ENCODE assay signal across 17 cellular contexts in the genomic region with DNA sequence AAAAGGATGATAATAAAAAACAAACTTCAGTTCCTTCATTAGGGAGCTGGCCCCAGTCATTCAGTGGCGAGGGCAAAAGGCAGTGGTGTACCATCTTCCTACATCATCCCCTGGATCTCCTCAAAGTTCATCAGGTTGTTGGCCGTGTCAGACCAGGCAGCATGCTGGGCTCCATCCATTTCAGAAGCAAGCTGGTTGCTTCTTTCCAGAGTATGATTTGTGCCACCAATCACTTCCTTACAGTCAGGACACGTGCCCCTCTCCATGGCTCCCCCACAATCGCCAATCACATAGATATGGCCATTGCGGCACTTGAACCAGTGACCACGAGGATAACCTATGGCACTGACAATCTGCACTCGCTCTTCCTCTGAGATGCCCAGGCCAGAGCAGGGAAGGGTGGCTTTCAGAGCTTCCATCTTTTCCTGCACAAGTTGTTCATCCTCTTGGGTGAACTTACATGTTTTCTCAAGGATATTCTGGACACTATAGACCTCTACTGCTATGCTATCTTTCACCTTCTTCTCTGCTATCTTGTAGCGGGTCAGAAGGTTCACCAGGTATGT. TPM values are rescaled to one million over a fixed set of nuclear protein-coding genes. Genes with fewer than 3 reads are reported as not detected.
DNase-seq lines count a peak whose midpoint lies in the region; ATAC-seq, FAIRE-seq and TF ChIP-seq lines count a peak whose summit lies in the region.
"Had no signal": no experiment of that assay in that cellular context is flagged by ENCODE, and none has a peak within 500 bp of the region (broad histone marks: within the 10 kb centered on the region; RNA-seq: fewer than 3 reads in every experiment).

No MANE protein-coding gene starts in this region.

- H3K4me2 ChIP-seq in astrocyte (ENCODE audit: low read length), result no peak overlapping the region

- no peaks in the 10 kb centered on the region for H3K79me2 ChIP-seq in astrocyte (ENCODE audit: insufficient read depth, low read length)

- H3K36me3 Mint-ChIP-seq in activated CD4-positive, alpha-beta T cell treated with anti-CD3 and anti-CD28 coated beads, Interleukin-2, amount 10 ng/mL, durations not matched to agents 24 days and 14 days (ENCODE audit: low read depth), result peaks cover 73% of the 10 kb centered on the region
- peaks cover 32% of the 10 kb centered on the region for H3K36me3 Mint-ChIP-seq in astrocyte (ENCODE audit: low read depth, unreplicated experiment)
- H3K36me3 Mint-ChIP-seq in naive thymus-derived CD8-positive, alpha-beta T cell, result peaks cover 5 to 92% (median 9%) of the 10 kb centered on the region in 3 donors

- FAIRE-seq in GM12892 (lab: Jason Lieb, UNC) (no peak), astrocyte (lab: Jason Lieb, UNC) (no peak)

- no peak overlapping the region for H3K4me3 ChIP-seq in astrocyte (ENCODE audit: insufficient read depth, low read depth, low read length)
- H3K4me3 ChIP-seq: colonic mucosa, gastrocnemius medialis, SJSA1, skin epidermis, tibial artery had no signal

- H3K4me1 Mint-ChIP-seq in activated CD4-positive, alpha-beta T cell treated with anti-CD3 and anti-CD28 coated beads, Interleukin-2, amount 10 ng/mL, durations not matched to agents 24 days and 14 days, result peaks cover 9% of the 10 kb centered on the region
- H3K4me1 Mint-ChIP-seq in astrocyte (ENCODE audit: low read depth, unreplicated experiment), result peaks cover 5% of the 10 kb centered on the region
- H3K4me1 Mint-ChIP-seq in naive thymus-derived CD8-positive, alpha-beta T cell, result peaks cover 0 to 6% (median 5%) of the 10 kb centered on the region in 4 donors

- H3K27ac Mint-ChIP-seq in activated CD4-positive, alpha-beta T cell treated with anti-CD3 and anti-CD28 coated beads, Interleukin-2, amount 10 ng/mL, durations not matched to agents 24 days and 14 days, result peak overlapping the region; percentile 65
- peak overlapping the region; percentile 12 for H3K27ac Mint-ChIP-seq in astrocyte (ENCODE audit: unreplicated experiment)
- H3K27ac Mint-ChIP-seq in naive thymus-derived CD8-positive, alpha-beta T cell, result peak overlapping the region in 9 of 10 donors; percentile 1 to 83 (median 51)
- H3K27ac Mint-ChIP-seq: T-helper 2 cell treated with Interferon-gamma antibody and Interleukin-4, amounts not matched to agents 5 μg/mL and 100 μg/mL, for 36 hours had no signal

- no peak overlapping the region for H3K4me3 Mint-ChIP-seq in activated CD4-positive, alpha-beta T cell treated with anti-CD3 and anti-CD28 coated beads, Interleukin-2, amount 10 ng/mL, durations not matched to agents 24 days and 14 days
- H3K4me3 Mint-ChIP-seq in astrocyte (ENCODE audit: unreplicated experiment), result peak overlapping the region; percentile 22
- no peak overlapping the region for H3K4me3 Mint-ChIP-seq in naive thymus-derived CD8-positive, alpha-beta T cell
- H3K4me3 Mint-ChIP-seq: T-helper 2 cell treated with Interferon-gamma antibody and Interleukin-4, amounts not matched to agents 5 μg/mL and 100 μg/mL, for 36 hours had no signal

- peak; percentile 49 for TF ChIP-seq POLR2A in GM12892 (IDR thresholded peaks at IDR 0.05; ENCODE audit: low read depth, low read length)

- H2AFZ ChIP-seq in astrocyte (ENCODE audit: low read depth, low read length), result no peak overlapping the region

- DNase-seq in activated CD4-positive, alpha-beta T cell treated with anti-CD3 and anti-CD28 coated beads, Interleukin-2, amount 10 ng/mL, durations not matched to agents 24 days and 14 days, result no peak
- no peak for DNase-seq in activated CD4-positive, alpha-beta T cell treated with anti-CD3 and anti-CD28 coated beads for 48 hours
- DNase-seq in GM12892 (ENCODE audit: insufficient read length) (no peak), astrocyte (ENCODE audit: low read depth) (no peak), NCI-H2081 treated with DMSO at 0.1 percent for 48 hours (lab: John Stamatoyannopoulos, UW) (no peak), NCI-H446 treated with DMSO at 0.1 percent for 48 hours (lab: John Stamatoyannopoulos, UW) (no peak), NCI-H2196 (lab: John Stamatoyannopoulos, UW; ENCODE audit: unreplicated experiment) (no peak)
- DNase-seq in naive thymus-derived CD8-positive, alpha-beta T cell, result no peak
- DNase-seq: colonic mucosa; gastrocnemius medialis; stimulated activated CD4-positive, alpha-beta T cell treated with anti-CD3 and anti-CD28 coated beads, Interleukin-4, amount 100 ng/mL, for 4 hours; stimulated activated CD8-positive, alpha-beta memory T cell treated with anti-CD3 and anti-CD28 coated beads, Interleukin-4, amount 100 ng/mL, for 48 hours; tibial artery had no signal

- no peak overlapping the region for H3K27ac ChIP-seq in astrocyte (ENCODE audit: low read depth, low read length)
- H3K27ac ChIP-seq: C4-2B, colonic mucosa, gastrocnemius medialis, SJSA1, skin epidermis, tibial artery had no signal

- TF ChIP-seq CTCF in astrocyte (IDR thresholded peaks at IDR 0.05; ENCODE audit: insufficient read depth, low read depth, low read length), result no peak

- POLR2A ChIA-PET in naive thymus-derived CD8-positive, alpha-beta T cell (lab: Charles Lee), result interaction anchor here (0.6 to 2.9 kb wide), 3 partner anchors 10 to 74 kb away, joined by 3 to 8 read pairs (median 4); no protein-coding TSS in a partner anchor

- no peaks in the 10 kb centered on the region for H3K4me1 ChIP-seq in astrocyte (ENCODE audit: insufficient read depth, low read length)
- H3K4me1 ChIP-seq: colonic mucosa, gastrocnemius medialis, SJSA1, tibial artery had no signal

- no peaks in the 10 kb centered on the region for H3K27me3 ChIP-seq in astrocyte (ENCODE audit: insufficient read depth, low read length)
- H3K27me3 ChIP-seq: colonic mucosa, gastrocnemius medialis, SJSA1, tibial artery had no signal

- H3K9me3 Mint-ChIP-seq in activated CD4-positive, alpha-beta T cell treated with anti-CD3 and anti-CD28 coated beads, Interleukin-2, amount 10 ng/mL, durations not matched to agents 24 days and 14 days, result no peaks in the 10 kb centered on the region
- no peaks in the 10 kb centered on the region for H3K9me3 Mint-ChIP-seq in astrocyte (ENCODE audit: unreplicated experiment)
- no peaks in the 10 kb centered on the region for H3K9me3 Mint-ChIP-seq in naive thymus-derived CD8-positive, alpha-beta T cell
- H3K9me3 Mint-ChIP-seq: T-helper 2 cell treated with Interferon-gamma antibody and Interleukin-4, amounts not matched to agents 5 μg/mL and 100 μg/mL, for 36 hours had no signal

- H3K9me3 ChIP-seq in astrocyte (ENCODE audit: insufficient read depth, low read depth, low read length), result no peaks in the 10 kb centered on the region
- H3K9me3 ChIP-seq: colonic mucosa, gastrocnemius medialis, SJSA1, tibial artery had no signal

- H3K9ac ChIP-seq in astrocyte (ENCODE audit: low read length), result no peak overlapping the region

- intact Hi-C loops in activated CD4-positive, alpha-beta T cell treated with anti-CD3 and anti-CD28 coated beads, Interleukin-2, amount 10 ng/mL, durations not matched to agents 24 days and 14 days (cut with micrococcal nuclease), result no loop called here

- H4K20me1 ChIP-seq in astrocyte (ENCODE audit: insufficient read depth, low read length), result peaks cover 42% of the 10 kb centered on the region

- no peak for ATAC-seq in naive thymus-derived CD8-positive, alpha-beta T cell

- H3K36me3 ChIP-seq in astrocyte (ENCODE audit: insufficient read depth, low read length), result peaks cover 71% of the 10 kb centered on the region

- no peaks in the 10 kb centered on the region for H3K27me3 Mint-ChIP-seq in activated CD4-positive, alpha-beta T cell treated with anti-CD3 and anti-CD28 coated beads, Interleukin-2, amount 10 ng/mL, durations not matched to agents 24 days and 14 days
- no peaks in the 10 kb centered on the region for H3K27me3 Mint-ChIP-seq in astrocyte (ENCODE audit: low read depth, unreplicated experiment)
- H3K27me3 Mint-ChIP-seq in naive thymus-derived CD8-positive, alpha-beta T cell, result no peaks in the 10 kb centered on the region

RNA-seq across cellular contexts. Expression of gene DDX27, which starts 28.0 kb away (rescaled TPM):
- total RNA-seq in activated CD4-positive, alpha-beta T cell treated with anti-CD3 and anti-CD28 coated beads, Interleukin-2, amount 10 ng/mL, durations not matched to agents 24 days and 14 days, result 56.5 and 56.9 TPM in 2 replicates
- polyA plus RNA-seq in GM12892 (2012; ENCODE audit: missing spikeins), result 35.6 TPM
- total RNA-seq in astrocyte, result 34.6 and 38.3 TPM in 2 replicates
- total RNA-seq in naive thymus-derived CD8-positive, alpha-beta T cell, result 10 to 100 TPM; 65.1 to 65.2 TPM
- 10 to 100 TPM; 28.4 to 57.7 (median 37.9) TPM for polyA plus RNA-seq in naive thymus-derived CD8-positive, alpha-beta T cell

RNA-seq across cellular contexts. Expression of gene ZNFX1, which starts 30.6 kb away (rescaled TPM):
- total RNA-seq in activated CD4-positive, alpha-beta T cell treated with anti-CD3 and anti-CD28 coated beads, Interleukin-2, amount 10 ng/mL, durations not matched to agents 24 days and 14 days, result 61.2 and 61.5 TPM in 2 replicates
- 12.1 TPM for polyA plus RNA-seq in GM12892 (2012; ENCODE audit: missing spikeins)
- total RNA-seq in astrocyte, result 77.0 and 77.4 TPM in 2 replicates
- 10 to 100 TPM; 56.4 to 57.2 TPM for total RNA-seq in naive thymus-derived CD8-positive, alpha-beta T cell
- 10 to 100 TPM; 28.1 to 45.0 (median 35.8) TPM for polyA plus RNA-seq in naive thymus-derived CD8-positive, alpha-beta T cell

RNA-seq across cellular contexts. Expression of gene STAU1, which starts 59.1 kb away (rescaled TPM):
- 73.5 and 73.7 TPM in 2 replicates for total RNA-seq in activated CD4-positive, alpha-beta T cell treated with anti-CD3 and anti-CD28 coated beads, Interleukin-2, amount 10 ng/mL, durations not matched to agents 24 days and 14 days
- 33.3 TPM for polyA plus RNA-seq in GM12892 (2012; ENCODE audit: missing spikeins)
- total RNA-seq in astrocyte, result 93.2 and 98.0 TPM in 2 replicates
- total RNA-seq in naive thymus-derived CD8-positive, alpha-beta T cell, result 10 to 100 TPM; 43.8 to 45.3 TPM
- 10 to 100 TPM; 28.5 to 34.7 (median 30.2) TPM for polyA plus RNA-seq in naive thymus-derived CD8-positive, alpha-beta T cell

Comparison
In these comparisons a context has a peak if more than half of its experiments do, and no peak if none do; other contexts are left out.
1. H3K27ac Mint-ChIP-seq: peak in every context shown above with its lines; median percentile 65 in activated CD4-positive, alpha-beta T cell treated with anti-CD3 and anti-CD28 coated beads, Interleukin-2, amount 10 ng/mL, durations not matched to agents 24 days and 14 days; 51 in naive thymus-derived CD8-positive, alpha-beta T cell; 12 in astrocyte.